In the genomic region with DNA sequence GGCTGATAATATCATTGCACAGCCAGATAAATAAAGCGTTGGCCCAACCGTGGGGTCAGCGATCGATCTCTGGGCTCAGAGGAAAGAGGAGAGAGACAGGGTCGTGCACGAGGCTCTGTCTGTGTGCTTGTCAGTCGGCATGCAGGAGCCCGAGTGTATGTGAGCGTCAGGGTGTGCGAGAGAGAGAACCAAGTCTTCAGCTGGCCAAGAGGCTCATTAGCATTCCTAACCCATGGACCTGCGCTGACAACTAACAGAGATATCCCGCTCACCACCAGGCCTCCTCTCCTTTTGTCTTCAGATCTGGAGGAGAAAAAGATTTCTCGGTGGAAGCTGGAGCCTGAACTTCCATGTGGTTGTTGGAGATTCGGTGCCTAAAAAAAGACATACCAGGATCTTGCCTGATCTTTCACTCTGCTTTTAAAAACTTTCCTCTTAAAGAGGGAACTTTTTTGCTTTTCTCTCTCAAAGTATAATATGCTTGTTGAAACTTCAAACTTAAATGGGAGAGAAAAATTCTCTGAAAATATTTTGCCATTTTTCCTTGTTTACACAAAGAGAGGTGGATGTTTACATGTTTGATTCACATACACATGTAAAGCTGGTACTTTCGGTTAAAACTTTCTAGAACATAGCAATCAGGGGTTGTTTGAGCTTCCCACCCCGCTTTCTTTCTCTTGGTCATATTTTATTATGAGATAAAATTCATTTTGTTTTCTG, we compare ENCODE assay signal across 1 cellular context.
TF ChIP-seq lines count a peak whose summit lies in the region.

No MANE protein-coding gene starts in this region.

TF ChIP-seq in GM23338, 12 proteins besides CTCF, POLR2A, EP300 and RAD21:
- no peak for TF ChIP-seq JUNB (IDR thresholded peaks at IDR 0.05; ENCODE audit: unreplicated experiment)
- no peak for TF ChIP-seq POLR2AphosphoS5 (IDR thresholded peaks at IDR 0.05; ENCODE audit: low read depth)
- peak; percentile 70 for TF ChIP-seq EZH2 (IDR thresholded peaks at IDR 0.05; ENCODE audit: low read depth, unreplicated experiment)
TF ChIP-seq in GM23338: peak in this region for 1.
